1 cellular context compared by ENCODE assay signal in genomic region chr3:177065285-177066028, GRCh38.
TF ChIP-seq lines count a peak whose summit lies in the region.

No MANE protein-coding gene starts in this region.

TF ChIP-seq in SK-N-SH, 30 proteins besides CTCF, POLR2A, EP300 and RAD21:
- no peak for TF ChIP-seq GATA2 (CRISPR knock-in tag; IDR thresholded peaks at IDR 0.05)
- TF ChIP-seq NFIC (IDR thresholded peaks at IDR 0.05; ENCODE audit: borderline replicate concordance) = no peak
- TF ChIP-seq JUND (IDR thresholded peaks at IDR 0.05) = no peak
- no peak for TF ChIP-seq USF1 (IDR thresholded peaks at IDR 0.05; ENCODE audit: borderline replicate concordance, low read depth)
- no peak for TF ChIP-seq SIN3A (IDR thresholded peaks at IDR 0.05; ENCODE audit: borderline replicate concordance, low read depth, low read length)
- TF ChIP-seq MAX (IDR thresholded peaks at IDR 0.05; ENCODE audit: low read depth) = no peak
- no peak for TF ChIP-seq RXRA (IDR thresholded peaks at IDR 0.05; ENCODE audit: borderline replicate concordance, low read depth)
- no peak for TF ChIP-seq ZBTB33 (IDR thresholded peaks at IDR 0.05; ENCODE audit: borderline replicate concordance, low read depth)
- TF ChIP-seq TAF1 (IDR thresholded peaks at IDR 0.05; ENCODE audit: borderline replicate concordance, low read depth, low read length) = no peak
- TF ChIP-seq NRF1 (IDR thresholded peaks at IDR 0.05; ENCODE audit: low read depth, low read length) = no peak
- no peak for TF ChIP-seq SMC3 (IDR thresholded peaks at IDR 0.05; ENCODE audit: low read depth, low read length)
- TF ChIP-seq EZH2phosphoT487 (IDR thresholded peaks at IDR 0.05; ENCODE audit: borderline replicate concordance, low read depth) = no peak
- TF ChIP-seq FOSL2 (IDR thresholded peaks at IDR 0.05; ENCODE audit: borderline replicate concordance, low read depth) = no peak
- no peak for TF ChIP-seq TCF12 (IDR thresholded peaks at IDR 0.05)
- no peak for TF ChIP-seq YY1 (IDR thresholded peaks at IDR 0.05; ENCODE audit: low read depth)
- TF ChIP-seq FOXM1 (IDR thresholded peaks at IDR 0.05; ENCODE audit: low read depth) = no peak
- no peak for TF ChIP-seq RCOR1 (IDR thresholded peaks at IDR 0.05; ENCODE audit: low read length)
- no peak for TF ChIP-seq MXI1 (IDR thresholded peaks at IDR 0.05; ENCODE audit: low read depth, low read length)
